In genomic region chr1:87246436-87246835, GRCh38 we compare ENCODE assay signal across 19 cellular contexts.
DNase-seq lines count a peak whose midpoint lies in the region; ATAC-seq and TF ChIP-seq lines count a peak whose summit lies in the region.
"Had no signal": no experiment of that assay in that cellular context is flagged by ENCODE, and none has a peak within 500 bp of the region (broad histone marks: within the 10 kb centered on the region; RNA-seq: fewer than 3 reads in every experiment).

No MANE protein-coding gene starts in this region.

- no peaks in the 10 kb centered on the region for H4K20me1 ChIP-seq in osteoblast (ENCODE audit: insufficient read depth, low read length)
- H4K20me1 ChIP-seq: BLaER1 treated with 17β-estradiol and CSF1 and Interleukin-3, amounts not matched to agents 10 nM and 100 nM had no signal

- DNase-seq in DMS 273 (lab: John Stamatoyannopoulos, UW; ENCODE audit: unreplicated experiment) (peak; percentile 33), DMS 273 treated with DMSO at 0.1 percent for 48 hours (lab: John Stamatoyannopoulos, UW) (no peak), SJCRH30 (peak; percentile 52 to 76), myocyte (ENCODE audit: low read depth) (peak; percentile 87), osteoblast (ENCODE audit: insufficient read length, low spot score, missing footprints) (no peak), omental fat pad (ENCODE audit: low spot score) (no peak), NCI-H748 treated with DMSO at 0.1 percent for 48 hours (lab: John Stamatoyannopoulos, UW) (no peak), GDM1 (lab: John Stamatoyannopoulos, UW) (no peak)
- DNase-seq: AML-193; Caco-2; Calu3; CD4-positive, alpha-beta T cell; CD8-positive, alpha-beta T cell; DMS79 treated with DMSO at 0.1 percent for 48 hours had no signal

- TF ChIP-seq CTCF in osteoblast (IDR thresholded peaks at IDR 0.05; ENCODE audit: extremely low read depth, low read depth, low read length) (no peak), omental fat pad (IDR thresholded peaks at IDR 0.05) (no peak)

- no peak overlapping the region for H3K4me3 ChIP-seq in SJCRH30
- H3K4me3 ChIP-seq in osteoblast (ENCODE audit: insufficient read depth, low read length), result no peak overlapping the region
- H3K4me3 ChIP-seq: A549; BLaER1 treated with 17β-estradiol and CSF1 and Interleukin-3, amounts not matched to agents 10 nM and 100 nM; GM12878 had no signal

- H3K36me3 ChIP-seq in SJCRH30 (no peaks in the 10 kb centered on the region), osteoblast (ENCODE audit: insufficient read depth, low read length) (no peaks in the 10 kb centered on the region)
- H3K36me3 ChIP-seq: BLaER1 treated with 17β-estradiol and CSF1 and Interleukin-3, amounts not matched to agents 10 nM and 100 nM had no signal

- no peaks in the 10 kb centered on the region; the same call in 1 of the 2 replicates for H3K9me3 ChIP-seq in SJCRH30 (replicated peaks)
- no peaks in the 10 kb centered on the region for H3K9me3 ChIP-seq in osteoblast (ENCODE audit: low read depth, low read length)
- H3K9me3 ChIP-seq: A549, Caco-2 had no signal

- H2AFZ ChIP-seq in osteoblast (ENCODE audit: low read length), result peak overlapping the region; percentile 72

- no peak overlapping the region for H3K4me2 ChIP-seq in osteoblast (ENCODE audit: insufficient read depth, low read length)
- H3K4me2 ChIP-seq: A549; BLaER1 treated with 17β-estradiol and CSF1 and Interleukin-3, amounts not matched to agents 10 nM and 100 nM had no signal

- H3K27ac ChIP-seq in SJCRH30, result no peak overlapping the region; the same call in 1 of the 2 replicates
- no peak overlapping the region for H3K27ac ChIP-seq in osteoblast (ENCODE audit: low read depth, low read length)
- H3K27ac ChIP-seq: 22Rv1; A549; BLaER1 treated with 17β-estradiol and CSF1 and Interleukin-3, amounts not matched to agents 10 nM and 100 nM; C4-2B had no signal

- no peaks in the 10 kb centered on the region for H3K27me3 ChIP-seq in SJCRH30
- H3K27me3 ChIP-seq in osteoblast (ENCODE audit: insufficient read depth, low read length), result no peaks in the 10 kb centered on the region
- H3K27me3 ChIP-seq: BLaER1 treated with 17β-estradiol and CSF1 and Interleukin-3, amounts not matched to agents 10 nM and 100 nM had no signal

- H3K4me1 ChIP-seq in SJCRH30, result peaks cover 24% of the 10 kb centered on the region
- H3K4me1 ChIP-seq in osteoblast (ENCODE audit: insufficient read depth, low read length), result peaks cover 5% of the 10 kb centered on the region
- H3K4me1 ChIP-seq: A549, Caco-2 had no signal

- no peak for ATAC-seq in omental fat pad (ENCODE audit: low FRiP score)
- ATAC-seq: A549; CD8-positive, alpha-beta T cell; GM12878 had no signal

- no peaks in the 10 kb centered on the region for H3K79me2 ChIP-seq in osteoblast (ENCODE audit: insufficient read depth, low read length)

Comparison
In these comparisons a context has a peak if more than half of its experiments do, and no peak if none do; other contexts are left out.
1. DNase-seq: peak in DMS 273 (single experiment), SJCRH30 (2 of 2) and myocyte (single experiment); none in DMS 273 treated with DMSO at 0.1 percent for 48 hours (single experiment), osteoblast (single experiment), omental fat pad (single experiment), NCI-H748 treated with DMSO at 0.1 percent for 48 hours (single experiment) and GDM1 (single experiment).